In genomic region chr6:122984393-122984792, GRCh38 we compare ENCODE assay signal across 27 cellular contexts. TPM values are rescaled to one million over a fixed set of nuclear protein-coding genes. Genes with fewer than 3 reads are reported as not detected.
"Had no signal": no experiment of that assay in that cellular context is flagged by ENCODE, and none has a peak within 500 bp of the region (broad histone marks: within the 10 kb centered on the region; RNA-seq: fewer than 3 reads in every experiment).

No MANE protein-coding gene starts in this region.

- H3K36me3 Mint-ChIP-seq: memory B cell, mesothelial cell of epicardium, neural progenitor cell had no signal

- ATAC-seq: left cardiac atrium; lower lobe of right lung; natural killer cell; stimulated activated naive CD8-positive, alpha-beta T cell treated with anti-CD3 and anti-CD28 coated beads, Interleukin-15, Interleukin-2, amounts not matched to agents 100 U/mL and 50 U/mL, for 24 hours had no signal

- H3K4me3 Mint-ChIP-seq: memory B cell, mesothelial cell of epicardium, natural killer cell, neural progenitor cell had no signal

- H3K27ac ChIP-seq: dorsolateral prefrontal cortex, hepatocyte, left ventricle myocardium inferior, lower lobe of right lung, neural progenitor cell, ovary, right atrium auricular region, sigmoid colon, skin epidermis, suprapubic skin, thyroid gland, upper lobe of left lung, uterus had no signal

- H3K27ac Mint-ChIP-seq: memory B cell, mesothelial cell of epicardium, natural killer cell, neural progenitor cell had no signal

- DNase-seq: dorsolateral prefrontal cortex; effector CD8-positive, alpha-beta T cell; foreskin melanocyte; head of caudate nucleus; kidney; left cardiac atrium; left ventricle myocardium inferior; lower lobe of right lung; natural killer cell; nucleus accumbens; ovary; sigmoid colon; stimulated activated CD4-positive, alpha-beta T cell treated with anti-CD3 and anti-CD28 coated beads, Interleukin-2, amount 100 ng/mL, for 48 hours; stimulated activated naive CD8-positive, alpha-beta T cell treated with anti-CD3 and anti-CD28 coated beads, Interleukin-15, Interleukin-2, amounts not matched to agents 100 U/mL and 50 U/mL, for 24 hours; thyroid gland; upper lobe of left lung; uterus had no signal

- H3K36me3 ChIP-seq: left ventricle myocardium inferior, lower lobe of right lung, neural progenitor cell, ovary, right atrium auricular region, sigmoid colon, suprapubic skin, thyroid gland, upper lobe of left lung, uterus had no signal

- H3K27me3 Mint-ChIP-seq: memory B cell had no signal

- H3K4me1 Mint-ChIP-seq: memory B cell, mesothelial cell of epicardium, natural killer cell, neural progenitor cell had no signal

- H3K9me3 ChIP-seq: lower lobe of right lung, right atrium auricular region, suprapubic skin, thyroid gland, uterus had no signal

- H3K4me3 ChIP-seq: dorsolateral prefrontal cortex, hepatocyte, left ventricle myocardium inferior, lower lobe of right lung, neural progenitor cell, ovary, right atrium auricular region, sigmoid colon, skin epidermis, suprapubic skin, thyroid gland, upper lobe of left lung, uterus had no signal

- H3K4me1 ChIP-seq: left ventricle myocardium inferior, lower lobe of right lung, neural progenitor cell, right atrium auricular region, sigmoid colon, suprapubic skin, thyroid gland, upper lobe of left lung, uterus had no signal

- H3K27me3 ChIP-seq: hepatocyte, ovary, right atrium auricular region, sigmoid colon, suprapubic skin, thyroid gland, upper lobe of left lung, uterus had no signal

RNA-seq across cellular contexts. Expression of gene CLVS2, which starts 11.6 kb away (rescaled TPM):
- total RNA-seq: kidney, myocyte, natural killer cell, posterior vena cava, right atrium auricular region, thyroid gland had no signal
- polyA plus RNA-seq: esophagus, hepatocyte had no signal
